8 cellular contexts compared by ENCODE assay signal in genomic region chr4:687975-688694, GRCh38. TPM values are rescaled to one million over a fixed set of nuclear protein-coding genes. Genes with fewer than 3 reads are reported as not detected.
A peak's percentile ranks its signal among the peaks of the same experiment; 100 is the strongest.
DNase-seq lines count a peak whose midpoint lies in the region; ATAC-seq and TF ChIP-seq lines count a peak whose summit lies in the region.

No MANE protein-coding gene starts in this region.

- in situ Hi-C loops in HAP-1 (cut with MboI; ENCODE audit: low sequenced_read_pairs), result no loop called here

- no peaks in the 10 kb centered on the region for H3K9me3 Mint-ChIP-seq in activated CD4-positive, alpha-beta T cell treated with anti-CD3 and anti-CD28 coated beads, Interleukin-2, amount 10 ng/mL, durations not matched to agents 24 days and 14 days

- H3K4me3 ChIP-seq in HEK293 (ENCODE audit: low read depth, low read length) (no peak overlapping the region), choroid plexus epithelial cell (ENCODE audit: low read depth, low read length) (peak overlapping the region; percentile 56), spleen (peak overlapping the region in 7 of 8 donors; percentile 36 to 72 (median 41)), HAP-1 (no peak overlapping the region)

- H3K9me3 ChIP-seq in HEK293 (ENCODE audit: control insufficient read depth, insufficient read depth, low read depth, low read length) (no peaks in the 10 kb centered on the region), spleen (no peaks in the 10 kb centered on the region), HAP-1 (no peaks in the 10 kb centered on the region; the same call in 1 of the 2 replicates)

- peak; percentile 38 for ATAC-seq in left colon

- POLR2A ChIA-PET in HEK293 (lab: Yijun Ruan, JAX), result interaction anchor here (1.4 kb wide), 1 partner anchor 13 kb away, joined by 3 read pairs; no protein-coding TSS in a partner anchor

- H3K36me3 Mint-ChIP-seq in activated CD4-positive, alpha-beta T cell treated with anti-CD3 and anti-CD28 coated beads, Interleukin-2, amount 10 ng/mL, durations not matched to agents 24 days and 14 days (ENCODE audit: low read depth), result no peaks in the 10 kb centered on the region

- H3K36me3 ChIP-seq in HEK293 (ENCODE audit: control insufficient read depth in 2 of 2, insufficient read depth in 1 of 2, low read length in 2 of 2) (no peaks in the 10 kb centered on the region), spleen (peaks cover 0 to 9% (median 0%) of the 10 kb centered on the region in 6 donors), HAP-1 (replicated peaks) (no peaks in the 10 kb centered on the region)

- no peak for TF ChIP-seq POLR2A in spleen (IDR thresholded peaks at IDR 0.05)

- H3K27ac Mint-ChIP-seq in activated CD4-positive, alpha-beta T cell treated with anti-CD3 and anti-CD28 coated beads, Interleukin-2, amount 10 ng/mL, durations not matched to agents 24 days and 14 days, result no peak overlapping the region

- peaks cover 15% of the 10 kb centered on the region for H3K27me3 Mint-ChIP-seq in activated CD4-positive, alpha-beta T cell treated with anti-CD3 and anti-CD28 coated beads, Interleukin-2, amount 10 ng/mL, durations not matched to agents 24 days and 14 days

- intact Hi-C loops in left colon (cut with DNase I, micrococcal nuclease), result no loop called here
- intact Hi-C loops in spleen (cut with DNase I; ENCODE audit: low total_unique reads), result no loop called here
- intact Hi-C loops in activated CD4-positive, alpha-beta T cell treated with anti-CD3 and anti-CD28 coated beads, Interleukin-2, amount 10 ng/mL, durations not matched to agents 24 days and 14 days (cut with micrococcal nuclease), result no loop called here

- H3K27me3 ChIP-seq in spleen (replicated peaks in 1 of 7) (peaks cover 0 to 16% (median 0%) of the 10 kb centered on the region in 7 donors), HAP-1 (ENCODE audit: low read depth) (no peaks in the 10 kb centered on the region)

- H3K4me1 ChIP-seq in HEK293 (ENCODE audit: control insufficient read depth, insufficient read depth, low read length), result no peaks in the 10 kb centered on the region
- H3K4me1 ChIP-seq in spleen, result peaks cover 7 to 58% (median 47%) of the 10 kb centered on the region in 6 donors
- H3K4me1 ChIP-seq in HAP-1, result peaks cover 21% of the 10 kb centered on the region

- 64 to 91% (median 87%) methylated on average over 7 to 23 of the region's 23 CpGs for WGBS in spleen, 5 donors

- TF ChIP-seq CTCF in HEK293 (tag by site-specific recombination; IDR thresholded peaks at IDR 0.05), result no peak
- TF ChIP-seq CTCF in choroid plexus epithelial cell (conservative IDR thresholded peaks at IDR 0.05; ENCODE audit: low read depth, low read length), result no peak
- TF ChIP-seq CTCF in spleen (IDR thresholded peaks at IDR 0.05 in 8 of 11, conservative IDR thresholded peaks at IDR 0.05 in 3 of 11), result no peak

- H3K4me3 Mint-ChIP-seq in activated CD4-positive, alpha-beta T cell treated with anti-CD3 and anti-CD28 coated beads, Interleukin-2, amount 10 ng/mL, durations not matched to agents 24 days and 14 days, result no peak overlapping the region

- DNase-seq in choroid plexus epithelial cell (ENCODE audit: low read depth), result no peak
- DNase-seq in left colon, result peak in 1 of 2 donors; percentile 58
- DNase-seq in spleen, result peak; percentile 80
- no peak for DNase-seq in activated CD4-positive, alpha-beta T cell treated with anti-CD3 and anti-CD28 coated beads, Interleukin-2, amount 10 ng/mL, durations not matched to agents 24 days and 14 days
- no peak for DNase-seq in HAP-1 (ENCODE audit: low spot score in 2 of 2)
- no peak for DNase-seq in DMS 273 treated with DMSO at 0.1 percent for 48 hours (lab: John Stamatoyannopoulos, UW)
- no peak for DNase-seq in stimulated activated CD4-positive, alpha-beta T cell treated with anti-CD3 and anti-CD28 coated beads, Interleukin-4, amount 100 ng/mL, for 24 hours

- peaks cover 4% of the 10 kb centered on the region for H3K4me1 Mint-ChIP-seq in activated CD4-positive, alpha-beta T cell treated with anti-CD3 and anti-CD28 coated beads, Interleukin-2, amount 10 ng/mL, durations not matched to agents 24 days and 14 days

- CTCF ChIA-PET in HEK293 (lab: Yijun Ruan, JAX), result no interaction called here

- H3K27ac ChIP-seq in HEK293 (ENCODE audit: extremely low read depth, low read depth, low read length), result no peak overlapping the region
- H3K27ac ChIP-seq in spleen, result peak overlapping the region; percentile 70 to 91 (median 86)

TF ChIP-seq in HEK293, 187 proteins besides CTCF, POLR2A, EP300 and RAD21:
- TF ChIP-seq ZFHX2 (tag by site-specific recombination; conservative IDR thresholded peaks at IDR 0.05) (0 out of 2 replicates have a peak, but pooled peaks have one; percentile 10), ZNF302 (tag by site-specific recombination; IDR thresholded peaks at IDR 0.05; ENCODE audit: low read depth) (no peak), KLF1 (tag by site-specific recombination; IDR thresholded peaks at IDR 0.05) (peak; percentile 18; the same call in 1 of the 2 replicates)

RNA-seq across cellular contexts. Expression of gene SLC49A3, which starts 0.8 kb away (rescaled TPM):
- 10 to 100 TPM; 10.7 to 15.8 TPM for total RNA-seq in left colon
- 10 to 100 TPM; 11.2 to 28.8 (median 21.2) TPM for total RNA-seq in spleen
- polyA plus RNA-seq in spleen, result 10 to 100 TPM in 2 of 3 donors, 1 to 10 TPM in 1; 5.6 to 19.3 (median 11.7) TPM
- total RNA-seq in activated CD4-positive, alpha-beta T cell treated with anti-CD3 and anti-CD28 coated beads, Interleukin-2, amount 10 ng/mL, durations not matched to agents 24 days and 14 days, result 0.40 and 0.72 TPM in 2 replicates

RNA-seq across cellular contexts. Expression of gene MYL5, which starts 13.8 kb away (rescaled TPM):
- total RNA-seq in left colon (10 to 100 TPM; 30.0 to 37.1 TPM), spleen (10 to 100 TPM in 6 of 7 donors, 1 to 10 TPM in 1; 9.2 to 28.2 (median 14.6) TPM)
- 10 to 100 TPM; 18.9 to 32.6 (median 20.0) TPM for polyA plus RNA-seq in spleen
- total RNA-seq in activated CD4-positive, alpha-beta T cell treated with anti-CD3 and anti-CD28 coated beads, Interleukin-2, amount 10 ng/mL, durations not matched to agents 24 days and 14 days, result 23.4 and 24.7 TPM in 2 replicates

RNA-seq across cellular contexts. Expression of gene ATP5ME, which starts 14.1 kb away (rescaled TPM):
- total RNA-seq in left colon (100 to 1,000 TPM; 383 to 496 TPM), spleen (100 to 1,000 TPM in 4 of 7 donors, 10 to 100 TPM in 3; 51.7 to 187 (median 160) TPM)
- polyA plus RNA-seq in spleen, result 100 to 1,000 TPM; 444 to 497 (median 461) TPM
- 232 TPM in 2 replicates for total RNA-seq in activated CD4-positive, alpha-beta T cell treated with anti-CD3 and anti-CD28 coated beads, Interleukin-2, amount 10 ng/mL, durations not matched to agents 24 days and 14 days

RNA-seq across cellular contexts. Expression of gene PCGF3, which starts 17.5 kb away (rescaled TPM):
- total RNA-seq in left colon (10 to 100 TPM; 46.9 to 51.9 TPM), spleen (100 to 1,000 TPM in 1 of 7 donors, 10 to 100 TPM in 6; 52.0 to 102 (median 80.3) TPM)
- polyA plus RNA-seq in spleen, result 10 to 100 TPM; 29.7 to 84.2 (median 53.3) TPM
- total RNA-seq in activated CD4-positive, alpha-beta T cell treated with anti-CD3 and anti-CD28 coated beads, Interleukin-2, amount 10 ng/mL, durations not matched to agents 24 days and 14 days, result 32.1 and 34.5 TPM in 2 replicates

Comparison
In these comparisons a context has a peak if more than half of its experiments do, and no peak if none do; other contexts are left out.
1. H3K4me3 ChIP-seq: peak in choroid plexus epithelial cell (single experiment) and spleen (7 of 8); none in HEK293 (single experiment) and HAP-1 (single experiment).